ENCODE assay signal across 17 cellular contexts in genomic region chr3:185655426-185656320, GRCh38.
DNase-seq lines count a peak whose midpoint lies in the region; ATAC-seq and TF ChIP-seq lines count a peak whose summit lies in the region.
"Had no signal": no experiment of that assay in that cellular context is flagged by ENCODE, and none has a peak within 500 bp of the region (broad histone marks: within the 10 kb centered on the region; RNA-seq: fewer than 3 reads in every experiment).

No MANE protein-coding gene starts in this region.

- H3K4me3 Mint-ChIP-seq in GM23338 (no peak overlapping the region), MCF 10A (ENCODE audit: unreplicated experiment) (peak overlapping the region; percentile 21)
- H3K4me3 Mint-ChIP-seq: activated naive CD8-positive, alpha-beta T cell treated with anti-CD3 and anti-CD28 coated beads, Interleukin-2, amount 50 U/mL, for 24 hours; activated T-cell treated with anti-CD3 and anti-CD28 coated beads, Interleukin-2, amount 50 U/mL, for 24 hours; dendritic cell treated with granulocyte-macrophage colony-stimulating factor and Interleukin-4, amounts not matched to agents 40 ng/mL and 50 ng/mL, for 4 days had no signal

- intact Hi-C loops in MCF 10A (cut with micrococcal nuclease), result loop anchor here (5.0 kb wide), 2 partner anchors 167 to 282 kb away; partner anchors contain the start of gene TRA2B
- intact Hi-C loops in stomach (cut with DNase I; ENCODE audit: low total_unique reads), result no loop called here

- H3F3A ChIP-seq in GM23338 (replicated peaks; ENCODE audit: low read depth), result peaks cover 3% of the 10 kb centered on the region; the same call in 1 of the 2 replicates

- ATAC-seq in GM23338, result no peak
- no peak for ATAC-seq in GM18873 (IDR thresholded peaks at IDR 0.05; ENCODE audit: low FRiP score, unreplicated experiment)
- no peak for ATAC-seq in HG03460 (IDR thresholded peaks at IDR 0.05; ENCODE audit: unreplicated experiment)
- ATAC-seq: activated naive CD8-positive, alpha-beta T cell treated with anti-CD3 and anti-CD28 coated beads, Interleukin-2, amount 50 U/mL, for 24 hours had no signal

- CTCF ChIA-PET in MCF 10A (lab: Yijun Ruan, JAX), result interaction anchor here (0.6 to 1.4 kb wide), 6 partner anchors 8 to 282 kb away, joined by 3 to 5 read pairs (median 4); partner anchors contain the start of gene TRA2B

- DNase-seq in GM23338 (ENCODE audit: low spot score) (no peak), MCF 10A (ENCODE audit: unreplicated experiment) (no peak), stomach (no peak), putamen (ENCODE audit: low spot score) (no peak)
- DNase-seq in stimulated activated CD4-positive, alpha-beta T cell treated with anti-CD3 and anti-CD28 coated beads, Interleukin-4, amount 100 ng/mL, for 1 hour, result no peak
- DNase-seq: activated CD4-positive, alpha-beta T cell treated with anti-CD3 and anti-CD28 coated beads for 4 hours; activated naive CD8-positive, alpha-beta T cell treated with anti-CD3 and anti-CD28 coated beads, Interleukin-2, amount 50 U/mL, for 24 hours; activated T-cell treated with anti-CD3 and anti-CD28 coated beads, Interleukin-2, amount 50 U/mL, for 24 hours; GDM1; NCI-H187 treated with DMSO at 0.1 percent for 48 hours; NCI-H69; stimulated activated CD4-positive, alpha-beta T cell treated with anti-CD3 and anti-CD28 coated beads, Interleukin-1b, Interleukin-23, amount 100 ng/mL, for 48 hours; T-helper 9 cell had no signal

- no peak for TF ChIP-seq EP300 in stomach (IDR thresholded peaks at IDR 0.05)

- H3K27ac ChIP-seq in GM23338 (ENCODE audit: low read depth) (0 out of 2 replicates have a peak overlapping the region, but pooled peaks have one; percentile 6), layer of hippocampus (ENCODE audit: low read depth, low read length) (peak overlapping the region; percentile 69), stomach (peak overlapping the region in 4 of 5 donors; percentile 47 to 80 (median 72))

- H3K9me2 ChIP-seq in GM23338 (ENCODE audit: insufficient read depth), result no peaks in the 10 kb centered on the region

- H3K79me2 ChIP-seq in GM23338 (replicated peaks; ENCODE audit: insufficient read depth), result no peaks in the 10 kb centered on the region

- H3K27ac Mint-ChIP-seq in GM23338, result no peak overlapping the region
- H3K27ac Mint-ChIP-seq in MCF 10A (ENCODE audit: low read depth, unreplicated experiment), result peak overlapping the region; percentile 86
- H3K27ac Mint-ChIP-seq: activated naive CD8-positive, alpha-beta T cell treated with anti-CD3 and anti-CD28 coated beads, Interleukin-2, amount 50 U/mL, for 24 hours; activated T-cell treated with anti-CD3 and anti-CD28 coated beads, Interleukin-2, amount 50 U/mL, for 24 hours; dendritic cell treated with granulocyte-macrophage colony-stimulating factor and Interleukin-4, amounts not matched to agents 40 ng/mL and 50 ng/mL, for 4 days had no signal

- H3K4me1 Mint-ChIP-seq in GM23338 (peaks cover 2% of the 10 kb centered on the region), MCF 10A (ENCODE audit: insufficient read depth, unreplicated experiment) (peaks cover 46% of the 10 kb centered on the region)
- H3K4me1 Mint-ChIP-seq: activated naive CD8-positive, alpha-beta T cell treated with anti-CD3 and anti-CD28 coated beads, Interleukin-2, amount 50 U/mL, for 24 hours had no signal

- H3K27me3 Mint-ChIP-seq in GM23338 (ENCODE audit: insufficient read depth, low read depth, poor library complexity) (peaks cover 28% of the 10 kb centered on the region), MCF 10A (ENCODE audit: insufficient read depth, unreplicated experiment) (no peaks in the 10 kb centered on the region)
- H3K27me3 Mint-ChIP-seq: activated naive CD8-positive, alpha-beta T cell treated with anti-CD3 and anti-CD28 coated beads, Interleukin-2, amount 50 U/mL, for 24 hours; dendritic cell treated with granulocyte-macrophage colony-stimulating factor and Interleukin-4, amounts not matched to agents 40 ng/mL and 50 ng/mL, for 4 days had no signal

- no peaks in the 10 kb centered on the region; the same call in none of the 2 replicates for H4K20me1 ChIP-seq in GM23338 (replicated peaks; ENCODE audit: insufficient read depth)

- H3K27me3 ChIP-seq in GM23338 (ENCODE audit: insufficient read depth) (no peaks in the 10 kb centered on the region), layer of hippocampus (ENCODE audit: control insufficient read depth, insufficient read depth, low read length) (no peaks in the 10 kb centered on the region), stomach (no peaks in the 10 kb centered on the region)

- H3K4me3 ChIP-seq in GM23338 (no peak overlapping the region), stomach (no peak overlapping the region)

- no peak overlapping the region for H3K4me2 ChIP-seq in GM23338

- no peak overlapping the region for H2AFZ ChIP-seq in GM23338

- POLR2A ChIA-PET in MCF 10A (lab: Yijun Ruan, JAX), result interaction anchor here (0.7 to 6.5 kb wide), 20 partner anchors 13 to 281 kb away, joined by 3 to 75 read pairs (median 6); partner anchors contain the start of genes SENP2 and TRA2B

- no peaks in the 10 kb centered on the region for H3K9me3 ChIP-seq in stomach

- H3K9me3 Mint-ChIP-seq in GM23338 (no peaks in the 10 kb centered on the region), MCF 10A (ENCODE audit: unreplicated experiment) (no peaks in the 10 kb centered on the region)
- H3K9me3 Mint-ChIP-seq: activated naive CD8-positive, alpha-beta T cell treated with anti-CD3 and anti-CD28 coated beads, Interleukin-2, amount 50 U/mL, for 24 hours; activated T-cell treated with anti-CD3 and anti-CD28 coated beads, Interleukin-2, amount 50 U/mL, for 24 hours; dendritic cell treated with granulocyte-macrophage colony-stimulating factor and Interleukin-4, amounts not matched to agents 40 ng/mL and 50 ng/mL, for 4 days had no signal

- TF ChIP-seq POLR2A in stomach (IDR thresholded peaks at IDR 0.05), result no peak

- H3K36me3 ChIP-seq in GM23338 (ENCODE audit: insufficient read depth) (peaks cover 18% of the 10 kb centered on the region), stomach (peaks cover 0 to 64% (median 4%) of the 10 kb centered on the region in 4 donors)

- H3K36me3 Mint-ChIP-seq in GM23338 (ENCODE audit: low read depth) (peaks cover 73% of the 10 kb centered on the region), MCF 10A (ENCODE audit: insufficient read depth, unreplicated experiment) (peaks cover 88% of the 10 kb centered on the region)

- no peak for TF ChIP-seq CTCF in GM23338 (conservative IDR thresholded peaks at IDR 0.05; ENCODE audit: low read depth in 2 of 2)
- TF ChIP-seq CTCF in MCF 10A (IDR thresholded peaks at IDR 0.05; ENCODE audit: unreplicated experiment), result no peak
- no peak for TF ChIP-seq CTCF in stomach (IDR thresholded peaks at IDR 0.05)

- WGBS in stomach, 5 donors, result 88 to 94% (median 93%) methylated on average over 12 of the region's 12 CpGs

- BruUV-seq in MCF 10A (replicated peaks; lab: Mats Ljungman, UMichigan), result no TSS peak

- peaks cover 1% of the 10 kb centered on the region; the same call in 1 of the 2 replicates for H3K4me1 ChIP-seq in GM23338 (ENCODE audit: insufficient read depth)
- peaks cover 0 to 45% (median 17%) of the 10 kb centered on the region in 4 donors for H3K4me1 ChIP-seq in stomach

TF ChIP-seq in GM23338, 12 proteins besides CTCF, POLR2A, EP300 and RAD21 (continues in another document):
- no peak for TF ChIP-seq CREB1 (CRISPR knock-in tag; IDR thresholded peaks at IDR 0.05; ENCODE audit: low read depth)
- no peak for TF ChIP-seq REST (IDR thresholded peaks at IDR 0.05; ENCODE audit: unreplicated experiment)

Comparison
In these comparisons a context has a peak if more than half of its experiments do, and no peak if none do; other contexts are left out.
1. H3K27ac ChIP-seq: peak in every context shown above with its lines; median percentile 72 in stomach; 69 in layer of hippocampus; 6 in GM23338.